ENCODE assay signal across 7 cellular contexts in genomic region chr12:63420206-63420644, GRCh38.
DNase-seq lines count a peak whose midpoint lies in the region; ATAC-seq lines count a peak whose summit lies in the region.

No MANE protein-coding gene starts in this region.

- peak; percentile 91 for ATAC-seq in GM19452 (IDR thresholded peaks at IDR 0.05; ENCODE audit: unreplicated experiment)
- peak; percentile 92 for ATAC-seq in HG03442 (IDR thresholded peaks at IDR 0.05; ENCODE audit: unreplicated experiment)
- ATAC-seq in stimulated activated naive CD8-positive, alpha-beta T cell treated with anti-CD3 and anti-CD28 coated beads, Interleukin-15, Interleukin-2, amounts not matched to agents 100 U/mL and 50 U/mL, for 24 hours: no peak

- DNase-seq in G401 (ENCODE audit: low spot score): peak; percentile 25
- DNase-seq in NCI-H226: peak; percentile 38
- peak; percentile 14 for DNase-seq in activated CD4-positive, alpha-beta T cell treated with anti-CD3 and anti-CD28 coated beads, Interleukin-2, amount 50 U/mL, for 1 hour
- peak; percentile 98 for DNase-seq in iPS DF 19.7 (ENCODE audit: low read depth, low spot score)
- peak; percentile 42 for DNase-seq in stimulated activated naive CD8-positive, alpha-beta T cell treated with anti-CD3 and anti-CD28 coated beads, Interleukin-15, Interleukin-2, amounts not matched to agents 100 U/mL and 50 U/mL, for 24 hours

- in situ Hi-C loops in G401 (cut with HindIII; ENCODE audit: low sequenced_read_pairs): no loop called here

Comparison
In these comparisons a context has a peak if more than half of its experiments do, and no peak if none do; other contexts are left out.
1. DNase-seq: peak in every context shown above with its lines; median percentile 98 in iPS DF 19.7; 42 in stimulated activated naive CD8-positive, alpha-beta T cell treated with anti-CD3 and anti-CD28 coated beads, Interleukin-15, Interleukin-2, amounts not matched to agents 100 U/mL and 50 U/mL, for 24 hours; 38 in NCI-H226; 25 in G401; 14 in activated CD4-positive, alpha-beta T cell treated with anti-CD3 and anti-CD28 coated beads, Interleukin-2, amount 50 U/mL, for 1 hour.